ENCODE assay signal across 28 cellular contexts in the genomic region with DNA sequence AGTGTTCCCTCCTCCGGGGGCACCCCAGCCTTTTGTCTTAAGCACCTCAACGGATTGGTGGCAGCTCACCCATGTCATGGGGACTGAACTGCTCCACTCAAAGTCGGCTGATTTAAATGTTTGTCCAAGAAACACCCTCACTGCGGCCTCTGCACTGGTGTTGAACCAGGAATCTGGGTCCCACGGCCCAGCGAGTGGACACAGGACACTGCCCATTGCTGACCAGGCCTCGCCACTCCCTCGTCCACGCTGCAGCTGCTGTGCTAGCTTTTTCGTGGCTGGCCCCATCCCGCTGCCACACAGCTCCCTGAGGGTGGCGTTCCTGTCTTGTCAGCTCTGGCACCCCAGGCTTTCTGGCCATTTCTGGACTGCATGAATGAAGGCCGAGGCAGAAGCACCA.
"Had no signal": no experiment of that assay in that cellular context is flagged by ENCODE, and none has a peak within 500 bp of the region (broad histone marks: within the 10 kb centered on the region; RNA-seq: fewer than 3 reads in every experiment).

No MANE protein-coding gene starts in this region.

- H3K27me3 Mint-ChIP-seq: dendritic cell treated with granulocyte-macrophage colony-stimulating factor and Interleukin-4, amounts not matched to agents 40 ng/mL and 50 ng/mL, for 4 days had no signal

- H3K9me3 Mint-ChIP-seq: dendritic cell treated with granulocyte-macrophage colony-stimulating factor and Interleukin-4, amounts not matched to agents 40 ng/mL and 50 ng/mL, for 4 days; effector memory CD8-positive, alpha-beta T cell; immature natural killer cell had no signal

- H3K36me3 Mint-ChIP-seq: immature natural killer cell had no signal

- H3K36me3 ChIP-seq: colonic mucosa, esophagus squamous epithelium, gastrocnemius medialis, heart right ventricle, left lung had no signal

- H3K4me3 ChIP-seq: colonic mucosa, esophagus squamous epithelium, gastrocnemius medialis, heart right ventricle, left lung, lung had no signal

- DNase-seq: cerebellar nuclear complex; colonic mucosa; cortex of kidney; effector CD8-positive, alpha-beta T cell; effector memory CD8-positive, alpha-beta T cell; endodermal cell; erythroblast; esophagus squamous epithelium; foreskin fibroblast; foreskin melanocyte; gastrocnemius medialis; glutamatergic neuron; head of caudate nucleus; heart right ventricle; hippocampal formation; immature natural killer cell; islet precursor cell; kidney glomerular epithelial cell; left colon; left lung; mammary epithelial cell; mesendoderm; midbrain had no signal

- H3K4me1 ChIP-seq: colonic mucosa, esophagus squamous epithelium, gastrocnemius medialis, heart right ventricle, left lung had no signal

- H3K27ac ChIP-seq: colonic mucosa, epithelial cell of prostate, esophagus squamous epithelium, gastrocnemius medialis, heart right ventricle, left lung had no signal

- H3K4me1 Mint-ChIP-seq: immature natural killer cell, memory B cell had no signal

- H3K27ac Mint-ChIP-seq: dendritic cell treated with granulocyte-macrophage colony-stimulating factor and Interleukin-4, amounts not matched to agents 40 ng/mL and 50 ng/mL, for 4 days; effector memory CD8-positive, alpha-beta T cell; endodermal cell; immature natural killer cell; memory B cell had no signal

- H3K9me3 ChIP-seq: colonic mucosa, esophagus squamous epithelium, gastrocnemius medialis, heart right ventricle, left lung had no signal

- H3K27me3 ChIP-seq: colonic mucosa, gastrocnemius medialis had no signal

- H3K4me3 Mint-ChIP-seq: dendritic cell treated with granulocyte-macrophage colony-stimulating factor and Interleukin-4, amounts not matched to agents 40 ng/mL and 50 ng/mL, for 4 days; effector memory CD8-positive, alpha-beta T cell; endodermal cell; immature natural killer cell; memory B cell had no signal

- ATAC-seq: effector memory CD8-positive, alpha-beta T cell; esophagus mucosa; gastrocnemius medialis; heart right ventricle; left colon; left lung had no signal
